Comparison of ENCODE assay signal across 8 cellular contexts in genomic region chr16:26569793-26570192, GRCh38.
A peak's percentile ranks its signal among the peaks of the same experiment; 100 is the strongest.
DNase-seq lines count a peak whose midpoint lies in the region; ATAC-seq, FAIRE-seq and TF ChIP-seq lines count a peak whose summit lies in the region.

No MANE protein-coding gene starts in this region.

- H3K27ac ChIP-seq in heart right ventricle (no peak overlapping the region), H1 (ENCODE audit: low read depth, low read length) (no peak overlapping the region), upper lobe of right lung (no peak overlapping the region)

- POLR2A ChIA-PET in H1 (lab: Charles Lee; ENCODE audit: partially characterized antibody) = interaction anchor here (0.6 kb wide), 1 partner anchor 82 kb away, joined by 3 read pairs; no protein-coding TSS in a partner anchor

- H3K9me3 ChIP-seq in heart right ventricle (peaks cover 0 to 3% (median 0%) of the 10 kb centered on the region in 11 donors), H1 (ENCODE audit: insufficient read depth in 2 of 2, low read depth in 1 of 2, low read length in 1 of 2) (peaks cover 3 to 5% of the 10 kb centered on the region in 2 experiments; a peak in 2 of 4 replicates), upper lobe of right lung (no peaks in the 10 kb centered on the region)

- CTCF ChIA-PET in H1 (lab: Charles Lee; ENCODE audit: partially characterized antibody) = interaction anchor here (0.6 to 1.8 kb wide), 20 partner anchors 10 to 1293 kb away, joined by 3 to 7 read pairs (median 3); no protein-coding TSS in a partner anchor

- DNase-seq in heart right ventricle (peak in 1 of 2 donors; percentile 5), Right ventricle myocardium superior (no peak), NCI-H510A treated with DMSO at 0.1 percent for 48 hours (lab: John Stamatoyannopoulos, UW) (peak; percentile 74), H1 (ENCODE audit: low read depth in 1 of 2, low spot score in 2 of 2) (no peak), upper lobe of right lung (no peak)

- no peak for TF ChIP-seq POLR2A in H1 (IDR thresholded peaks at IDR 0.05; ENCODE audit: control extremely low read depth in 1 of 2, low read depth in 2 of 2, low read length in 2 of 2)

- ATAC-seq in heart right ventricle (no peak), Right ventricle myocardium superior (ENCODE audit: poor library complexity) (no peak), upper lobe of right lung (no peak), HG02571 (IDR thresholded peaks at IDR 0.05; ENCODE audit: unreplicated experiment) (no peak), GM21529 (IDR thresholded peaks at IDR 0.05; ENCODE audit: unreplicated experiment) (no peak), GM19328 (IDR thresholded peaks at IDR 0.05; ENCODE audit: unreplicated experiment) (no peak)

- no peaks in the 10 kb centered on the region for H4K20me1 ChIP-seq in H1 (replicated peaks in 1 of 2; ENCODE audit: control insufficient read depth in 1 of 2, insufficient read depth in 2 of 2, low read length in 2 of 2)

- peak in 7 of 9 donors; percentile 28 to 57 (median 30) for TF ChIP-seq CTCF in heart right ventricle (IDR thresholded peaks at IDR 0.05)
- peak; percentile 44 to 77 (median 67) for TF ChIP-seq CTCF in H1 (IDR thresholded peaks at IDR 0.05; ENCODE audit: control extremely low read depth in 1 of 3, insufficient read depth in 1 of 3, low read depth in 1 of 3, low read length in 3 of 3)
- TF ChIP-seq CTCF in upper lobe of right lung (IDR thresholded peaks at IDR 0.05) = peak; percentile 18

- H3K36me3 ChIP-seq in heart right ventricle = no peaks in the 10 kb centered on the region
- H3K36me3 ChIP-seq in H1 (ENCODE audit: control insufficient read depth in 2 of 4, insufficient read depth in 4 of 4, low read length in 3 of 4) = no peaks in the 10 kb centered on the region
- no peaks in the 10 kb centered on the region for H3K36me3 ChIP-seq in upper lobe of right lung

- no peak overlapping the region for H3K56ac ChIP-seq in H1 (replicated peaks; ENCODE audit: insufficient read length, low read depth, low read length)

- H2AFZ ChIP-seq in H1 (ENCODE audit: low read length) = no peak overlapping the region

- H3K4me2 ChIP-seq in H1 (ENCODE audit: insufficient read depth in 1 of 2, low read depth in 2 of 2, low read length in 2 of 2) = no peak overlapping the region

- H2BK20ac ChIP-seq in H1 (ENCODE audit: low read length) = no peak overlapping the region; the same call in 1 of the 2 replicates

- H3K27me3 ChIP-seq in heart right ventricle = peaks cover 0 to 32% (median 0%) of the 10 kb centered on the region in 7 donors
- no peaks in the 10 kb centered on the region for H3K27me3 ChIP-seq in H1 (replicated peaks in 1 of 4; ENCODE audit: control insufficient read depth in 3 of 4, extremely low read depth in 1 of 4, insufficient read depth in 3 of 4, low read length in 3 of 4)
- H3K27me3 ChIP-seq in upper lobe of right lung = no peaks in the 10 kb centered on the region

- H3K9ac ChIP-seq in H1 (replicated peaks in 1 of 4; ENCODE audit: extremely low read depth in 1 of 4, low read depth in 3 of 4, low read length in 3 of 4) = no peak overlapping the region

- peak; percentile 93 for FAIRE-seq in H1 (lab: Jason Lieb, UNC)

- H3K79me1 ChIP-seq in H1 (ENCODE audit: low read depth, low read length) = no peaks in the 10 kb centered on the region

- H3K4me3 ChIP-seq in heart right ventricle (no peak overlapping the region), H1 (ENCODE audit: extremely low read depth in 1 of 4, insufficient read depth in 2 of 4, low read depth in 3 of 4, low read length in 4 of 4) (no peak overlapping the region), upper lobe of right lung (no peak overlapping the region)

- H2BK5ac ChIP-seq in H1 (ENCODE audit: low read depth, low read length) = no peak overlapping the region

- peak; percentile 88 to 89 for TF ChIP-seq RAD21 in H1 (IDR thresholded peaks at IDR 0.05 in 1 of 2, conservative IDR thresholded peaks at IDR 0.05 in 1 of 2; ENCODE audit: low read depth in 2 of 2, low read length in 2 of 2)

- H2AK5ac ChIP-seq in H1 (ENCODE audit: low read depth, low read length) = no peak overlapping the region

- TF ChIP-seq EP300 in H1 (IDR thresholded peaks at IDR 0.05; ENCODE audit: borderline replicate concordance in 1 of 2, low read depth in 2 of 2, low read length in 2 of 2) = no peak

- H2BK12ac ChIP-seq in H1 (ENCODE audit: low read depth, low read length) = peak overlapping the region; percentile 62; the same call in 1 of the 2 replicates

- no peak overlapping the region for H3K23ac ChIP-seq in H1 (ENCODE audit: insufficient read length)

- H3K79me2 ChIP-seq in H1 (ENCODE audit: control insufficient read depth in 1 of 2, insufficient read depth in 2 of 2, low read length in 2 of 2) = no peaks in the 10 kb centered on the region

- H3K14ac ChIP-seq in H1 (ENCODE audit: insufficient read length) = no peak overlapping the region

- no peak overlapping the region for H4K91ac ChIP-seq in H1 (replicated peaks; ENCODE audit: insufficient read length, low read length)

- peak overlapping the region; percentile 4; the same call in 1 of the 2 replicates for H2BK15ac ChIP-seq in H1 (ENCODE audit: low read length)

- H4K8ac ChIP-seq in H1 (ENCODE audit: extremely low read depth, insufficient read depth, low read length) = no peak overlapping the region

- no peaks in the 10 kb centered on the region; the same call in 1 of the 2 replicates for H3K23me2 ChIP-seq in H1 (ENCODE audit: low read depth, low read length)

- H4K5ac ChIP-seq in H1 (ENCODE audit: insufficient read length, low read depth, low read length) = no peak overlapping the region

- no peaks in the 10 kb centered on the region for H3K4me1 ChIP-seq in heart right ventricle
- H3K4me1 ChIP-seq in H1 (replicated peaks in 1 of 4; ENCODE audit: control insufficient read depth in 3 of 4, insufficient read depth in 4 of 4, low read length in 3 of 4) = no peaks in the 10 kb centered on the region
- H3K4me1 ChIP-seq in upper lobe of right lung = no peaks in the 10 kb centered on the region

- intact Hi-C loops in heart right ventricle (cut with DNase I) = loop anchor here in 1 of 10 donors (10.0 kb wide), 2 partner anchors 65 to 735 kb away; no protein-coding TSS in a partner anchor
- intact Hi-C loops in Right ventricle myocardium superior (cut with DNase I) = no loop called here
- intact Hi-C loops in upper lobe of right lung (cut with DNase I) = no loop called here

- H3K18ac ChIP-seq in H1 (ENCODE audit: extremely low read depth, low read length) = no peak overlapping the region

- no peak overlapping the region for H2BK120ac ChIP-seq in H1 (replicated peaks; ENCODE audit: low read depth, low read length)

- H3K4ac ChIP-seq in H1 (replicated peaks; ENCODE audit: insufficient read length, low read depth, low read length) = no peak overlapping the region

TF ChIP-seq in H1, 55 proteins besides CTCF, POLR2A, EP300 and RAD21:
- TF ChIP-seq KDM1A (IDR thresholded peaks at IDR 0.05; ENCODE audit: borderline replicate concordance, low read length) (peak; percentile 81), ASH2L (IDR thresholded peaks at IDR 0.05; ENCODE audit: low read length) (no peak), MAFK (IDR thresholded peaks at IDR 0.05; ENCODE audit: low read depth, low read length) (no peak), TEAD4 (IDR thresholded peaks at IDR 0.05; ENCODE audit: low read depth, low read length) (peak; percentile 82), TCF12 (IDR thresholded peaks at IDR 0.05; ENCODE audit: low read depth, low read length) (0 out of 2 replicates have a peak, but pooled peaks have one; percentile 61), RBBP5 (IDR thresholded peaks at IDR 0.05; ENCODE audit: borderline replicate concordance, low read depth, low read length) (no peak), SAP30 (IDR thresholded peaks at IDR 0.05; ENCODE audit: insufficient read depth, insufficient replicate concordance, low read length) (no peak)
